In genomic region chrX:2452317-2452784, GRCh38 we compare ENCODE assay signal across 1 cellular context.
TF ChIP-seq lines count a peak whose summit lies in the region.

No MANE protein-coding gene starts in this region.

TF ChIP-seq in K562, 482 proteins besides CTCF, POLR2A, EP300 and RAD21 (continued from another document and continues in another):
- TF ChIP-seq ZNF263 (CRISPR knock-in tag; IDR thresholded peaks at IDR 0.05; ENCODE audit: borderline replicate concordance) (no peak), NCOA1 (IDR thresholded peaks at IDR 0.05; ENCODE audit: low read depth) (no peak; the same call in 1 of the 2 replicates), SMARCA4 (IDR thresholded peaks at IDR 0.05) (no peak), RBBP5 (IDR thresholded peaks at IDR 0.05; ENCODE audit: borderline replicate concordance, insufficient read depth, low read length, poor library complexity, severe bottlenecking) (no peak), ZBTB5 (IDR thresholded peaks at IDR 0.05) (no peak), GTF2E2 (tag; IDR thresholded peaks at IDR 0.05) (no peak), ZNF12 (CRISPR knock-in tag; IDR thresholded peaks at IDR 0.05) (no peak), MED1 (CRISPR knock-in tag; IDR thresholded peaks at IDR 0.05; ENCODE audit: borderline replicate concordance) (no peak), POLR2B (IDR thresholded peaks at IDR 0.05; ENCODE audit: low read depth, partially characterized antibody) (no peak), ARID1B (IDR thresholded peaks at IDR 0.05) (no peak), NFYB (IDR thresholded peaks at IDR 0.05; ENCODE audit: extremely low read depth, insufficient read length) (no peak), MYC (IDR thresholded peaks at IDR 0.05; ENCODE audit: low read depth, low read length) (peak; percentile 62), MYC (CRISPR knock-in tag; IDR thresholded peaks at IDR 0.05; ENCODE audit: borderline replicate concordance, low read depth) (no peak), TOE1 (IDR thresholded peaks at IDR 0.05; ENCODE audit: borderline replicate concordance) (peak; percentile 95), TOE1 (CRISPR knock-in tag; IDR thresholded peaks at IDR 0.05; ENCODE audit: borderline replicate concordance, low read depth) (no peak), MEF2D (tag; conservative IDR thresholded peaks at IDR 0.05; ENCODE audit: low read depth) (no peak), SRSF3 (IDR thresholded peaks at IDR 0.05; ENCODE audit: insufficient read depth, low read length) (no peak), ZBTB33 (CRISPR knock-in tag; IDR thresholded peaks at IDR 0.05) (peak; percentile 72), RFX1 (IDR thresholded peaks at IDR 0.05) (no peak), STAG1 (CRISPR knock-in tag; IDR thresholded peaks at IDR 0.05; ENCODE audit: borderline replicate concordance) (no peak), SLC30A9 (CRISPR knock-in tag; IDR thresholded peaks at IDR 0.05) (no peak), YY1 (IDR thresholded peaks at IDR 0.05; ENCODE audit: borderline replicate concordance in 1 of 3, control insufficient read depth in 1 of 3, extremely low read depth in 1 of 3, insufficient read depth in 3 of 3, insufficient read length in 1 of 3, insufficient replicate concordance in 2 of 3, low read depth in 1 of 3, low read length in 2 of 3) (peak in 2 of 3 experiments; percentile 4 to 8), ETV6 (IDR thresholded peaks at IDR 0.05; ENCODE audit: borderline replicate concordance in 1 of 2, low read depth in 2 of 2, low read length in 1 of 2) (peak in 1 of 2 experiments; percentile 41; a peak in 1 of 4 replicates), ETV6 (CRISPR knock-in tag; IDR thresholded peaks at IDR 0.05; ENCODE audit: borderline replicate concordance) (no peak), KLF1 (tag; IDR thresholded peaks at IDR 0.05) (no peak), CBX2 (IDR thresholded peaks at IDR 0.05; ENCODE audit: insufficient read depth, low read length, poor library complexity, severe bottlenecking) (no peak), MXI1 (IDR thresholded peaks at IDR 0.05; ENCODE audit: low read depth, low read length) (no peak), MYBL2 (IDR thresholded peaks at IDR 0.05; ENCODE audit: low read depth) (no peak), MYBL2 (CRISPR knock-in tag; IDR thresholded peaks at IDR 0.05; ENCODE audit: borderline replicate concordance) (no peak), KDM1A (IDR thresholded peaks at IDR 0.05) (no peak), XRCC4 (IDR thresholded peaks at IDR 0.05; ENCODE audit: extremely low read depth, insufficient read depth, insufficient read length) (no peak), ASH1L (IDR thresholded peaks at IDR 0.05; ENCODE audit: borderline replicate concordance, low read depth, partially characterized antibody) (no peak), DDX20 (tag; IDR thresholded peaks at IDR 0.05; ENCODE audit: low read depth) (no peak), ETV1 (tag; conservative IDR thresholded peaks at IDR 0.05; ENCODE audit: low read depth) (no peak), ETV5 (CRISPR knock-in tag; IDR thresholded peaks at IDR 0.05; ENCODE audit: low read depth) (0 out of 2 replicates have a peak, but pooled peaks have one; percentile 14), NCOR1 (IDR thresholded peaks at IDR 0.05) (no peak), CREBBP (IDR thresholded peaks at IDR 0.05; ENCODE audit: low read depth, low read length) (no peak), E2F1 (CRISPR knock-in tag; IDR thresholded peaks at IDR 0.05) (no peak), HNRNPK (IDR thresholded peaks at IDR 0.05; ENCODE audit: low read depth, low read length, poor library complexity, severe bottlenecking) (no peak), HNRNPH1 (optimal IDR thresholded peaks at IDR 0.05; ENCODE audit: low read depth, low read length) (no peak), UBTF (IDR thresholded peaks at IDR 0.05; ENCODE audit: borderline replicate concordance in 1 of 2, low read depth in 2 of 2, low read length in 2 of 2) (no peak), EWSR1 (IDR thresholded peaks at IDR 0.05; ENCODE audit: borderline replicate concordance, low read depth, partially characterized antibody) (no peak), ZNF780A (CRISPR knock-in tag; IDR thresholded peaks at IDR 0.05) (no peak), CTBP1 (IDR thresholded peaks at IDR 0.05; ENCODE audit: borderline replicate concordance) (no peak), MLX (CRISPR knock-in tag; conservative IDR thresholded peaks at IDR 0.05) (no peak), SIN3A (IDR thresholded peaks at IDR 0.05; ENCODE audit: borderline replicate concordance in 2 of 2, control insufficient read depth in 1 of 2, low read depth in 2 of 2, low read length in 2 of 2) (no peak), ZNF717 (CRISPR knock-in tag; IDR thresholded peaks at IDR 0.05) (no peak), ZNF592 (IDR thresholded peaks at IDR 0.05) (no peak), FUS (optimal IDR thresholded peaks at IDR 0.05; ENCODE audit: low read depth, low read length) (no peak), HEY1 (CRISPR knock-in tag; IDR thresholded peaks at IDR 0.05; ENCODE audit: borderline replicate concordance) (no peak), ZHX1 (conservative IDR thresholded peaks at IDR 0.05; ENCODE audit: low read length) (no peak), ZNF431 (CRISPR knock-in tag; IDR thresholded peaks at IDR 0.05) (no peak), ZZZ3 (IDR thresholded peaks at IDR 0.05) (no peak), SAFB (IDR thresholded peaks at IDR 0.05; ENCODE audit: borderline replicate concordance, low read depth, low read length) (no peak), ERF (CRISPR knock-in tag; IDR thresholded peaks at IDR 0.05) (no peak), FOS (IDR thresholded peaks at IDR 0.05; ENCODE audit: extremely low read depth, insufficient read length) (no peak), IRF9 (tag; IDR thresholded peaks at IDR 0.05) (no peak), MEF2A (IDR thresholded peaks at IDR 0.05; ENCODE audit: control insufficient read depth, low read depth, low read length) (no peak), HMG20B (CRISPR knock-in tag; IDR thresholded peaks at IDR 0.05) (no peak)
